8 cellular contexts compared by ENCODE assay signal in genomic region chr5:37837101-37838032, GRCh38. TPM values are rescaled to one million over a fixed set of nuclear protein-coding genes. Genes with fewer than 3 reads are reported as not detected.
DNase-seq lines count a peak whose midpoint lies in the region; ATAC-seq and TF ChIP-seq lines count a peak whose summit lies in the region.

No MANE protein-coding gene starts in this region.

- H3K4me1 ChIP-seq in spleen = peaks cover 24 to 71% (median 53%) of the 10 kb centered on the region in 6 donors

- DNase-seq in DMS153 (lab: John Stamatoyannopoulos, UW) (peak; percentile 31), T47D (ENCODE audit: low read depth in 1 of 2, low spot score in 1 of 2) (peak; percentile 42 to 77), islet precursor cell (peak; percentile 89), spleen (peak; percentile 84), COR-L47 (lab: John Stamatoyannopoulos, UW) (no peak)
- DNase-seq in Jurkat, Clone E6-1 (ENCODE audit: low read depth, low spot score) = peak; percentile 37

- H3K9me2 ChIP-seq in SU-DHL-6 (replicated peaks; ENCODE audit: insufficient read depth, low read length) = no peaks in the 10 kb centered on the region

- no peaks in the 10 kb centered on the region for H3K79me2 ChIP-seq in SU-DHL-6 (ENCODE audit: insufficient read depth, low read length)

- H2AFZ ChIP-seq in SU-DHL-6 (ENCODE audit: low read depth, low read length, severe bottlenecking) = no peak overlapping the region

- no peaks in the 10 kb centered on the region for H3K36me3 ChIP-seq in SU-DHL-6 (ENCODE audit: low read length)
- no peaks in the 10 kb centered on the region for H3K36me3 ChIP-seq in spleen

- no peaks in the 10 kb centered on the region for H3F3A ChIP-seq in SU-DHL-6 (ENCODE audit: insufficient read depth)

- H3K4me3 ChIP-seq in Jurkat, Clone E6-1 (ENCODE audit: low read length) = peak overlapping the region; percentile 38
- H3K4me3 ChIP-seq in SU-DHL-6 (ENCODE audit: insufficient read depth, low read length, poor library complexity, severe bottlenecking) (no peak overlapping the region), spleen (peak overlapping the region in 7 of 8 donors; percentile 11 to 61 (median 22))

- ATAC-seq in GM21447 (IDR thresholded peaks at IDR 0.05; ENCODE audit: unreplicated experiment) = peak; percentile 49

- H3K27ac ChIP-seq in SU-DHL-6 (ENCODE audit: low read depth, low read length) (no peak overlapping the region), spleen (peak overlapping the region in 1 of 8 donors; percentile 26)

- WGBS in spleen, 5 donors = 3 to 6% (median 4%) methylated on average over 47 to 60 of the region's 60 CpGs

- H3K27me3 ChIP-seq in SU-DHL-6 (ENCODE audit: low read length) (no peaks in the 10 kb centered on the region), spleen (replicated peaks in 1 of 7) (peaks cover 3 to 100% (median 91%) of the 10 kb centered on the region in 7 donors)

- H3K9ac ChIP-seq in SU-DHL-6 (ENCODE audit: low read length) = no peak overlapping the region

- intact Hi-C loops in spleen (cut with DNase I; ENCODE audit: low total_unique reads) = loop anchor here (2.0 kb wide), 1 partner anchor 355 kb away; no protein-coding TSS in a partner anchor

- no peaks in the 10 kb centered on the region for H4K20me1 ChIP-seq in SU-DHL-6 (ENCODE audit: low read depth, low read length)

- H3K9me3 ChIP-seq in SU-DHL-6 (ENCODE audit: insufficient read depth, low read length) (no peaks in the 10 kb centered on the region), spleen (no peaks in the 10 kb centered on the region)

- H3K4me2 ChIP-seq in SU-DHL-6 (ENCODE audit: low read depth, low read length, poor library complexity, severe bottlenecking) = no peak overlapping the region

- in situ Hi-C loops in T47D (cut with HindIII; ENCODE audit: low pct_unique_long_range_greater_than_20kb, low sequenced_read_pairs) = no loop called here

- TF ChIP-seq POLR2A in spleen (IDR thresholded peaks at IDR 0.05) = no peak

- TF ChIP-seq CTCF in SU-DHL-6 (IDR thresholded peaks at IDR 0.05; ENCODE audit: insufficient read depth, low read length, poor library complexity, severe bottlenecking) (peak; percentile 41), spleen (IDR thresholded peaks at IDR 0.05 in 8 of 11, conservative IDR thresholded peaks at IDR 0.05 in 3 of 11) (peak; percentile 35 to 83 (median 75))

RNA-seq across cellular contexts. Expression of gene GDNF, which starts 2.5 kb away (rescaled TPM):
- not detected for polyA plus RNA-seq in Jurkat, Clone E6-1 (2012; ENCODE audit: insufficient read depth, insufficient read length)
- total RNA-seq in spleen = under 1 TPM in 5 of 7 donors, not detected in 2; 0.13 to 0.88 (median 0.58) TPM
- under 1 TPM; 0.02 to 0.06 (median 0.02) TPM for polyA plus RNA-seq in spleen
